In genomic region chr3:52038227-52038626, GRCh38 we compare ENCODE assay signal across 20 cellular contexts. TPM values are rescaled to one million over a fixed set of nuclear protein-coding genes. Genes with fewer than 3 reads are reported as not detected.
DNase-seq lines count a peak whose midpoint lies in the region; ATAC-seq and TF ChIP-seq lines count a peak whose summit lies in the region.
"Had no signal": no experiment of that assay in that cellular context is flagged by ENCODE, and none has a peak within 500 bp of the region (broad histone marks: within the 10 kb centered on the region; RNA-seq: fewer than 3 reads in every experiment).

No MANE protein-coding gene starts in this region.

- H3K4me1 ChIP-seq in spleen, result peaks cover 0 to 25% (median 4%) of the 10 kb centered on the region in 6 donors
- H3K4me1 ChIP-seq: Peyer's patch had no signal

- H3K4me3 ChIP-seq in MG63, result no peak overlapping the region
- no peak overlapping the region for H3K4me3 ChIP-seq in spleen
- H3K4me3 ChIP-seq: Peyer's patch, SJCRH30 had no signal

- no peaks in the 10 kb centered on the region for H3K36me3 ChIP-seq in MG63
- H3K36me3 ChIP-seq in spleen, result no peaks in the 10 kb centered on the region
- H3K36me3 ChIP-seq: Peyer's patch, SJCRH30 had no signal

- no peak overlapping the region for H3K27ac Mint-ChIP-seq in MCF 10A (ENCODE audit: low read depth, unreplicated experiment)
- no peak overlapping the region for H3K27ac Mint-ChIP-seq in activated naive CD8-positive, alpha-beta T cell treated with anti-CD3 and anti-CD28 coated beads, Interleukin-2, amount 50 U/mL, for 24 hours
- H3K27ac Mint-ChIP-seq: CD4-positive, alpha-beta T cell had no signal

- H3K27ac ChIP-seq in substantia nigra (ENCODE audit: low read depth, low read length, poor library complexity, severe bottlenecking) (peak overlapping the region; percentile 100), spleen (no peak overlapping the region)
- H3K27ac ChIP-seq: HL-60, Peyer's patch, SJCRH30 had no signal

- POLR2A ChIA-PET in MCF 10A (lab: Yijun Ruan, JAX), result interaction anchor here (0.6 to 4.3 kb wide), 7 partner anchors 8 to 101 kb away, joined by 3 to 26 read pairs (median 10); partner anchors contain the start of genes ACY1, DUSP7 and RPL29

- H3K27me3 ChIP-seq in MG63 (no peaks in the 10 kb centered on the region), spleen (replicated peaks in 1 of 7) (no peaks in the 10 kb centered on the region)
- H3K27me3 ChIP-seq: Peyer's patch, SJCRH30 had no signal

- TF ChIP-seq POLR2A in spleen (IDR thresholded peaks at IDR 0.05), result no peak

- no peaks in the 10 kb centered on the region for H3K36me3 Mint-ChIP-seq in MCF 10A (ENCODE audit: insufficient read depth, unreplicated experiment)
- H3K36me3 Mint-ChIP-seq in activated naive CD8-positive, alpha-beta T cell treated with anti-CD3 and anti-CD28 coated beads, Interleukin-2, amount 50 U/mL, for 24 hours (ENCODE audit: low read depth), result no peaks in the 10 kb centered on the region

- H3K9me3 ChIP-seq in MG63 (no peaks in the 10 kb centered on the region), spleen (no peaks in the 10 kb centered on the region)
- H3K9me3 ChIP-seq: Peyer's patch, SJCRH30 had no signal

- CTCF ChIA-PET in MCF 10A (lab: Yijun Ruan, JAX), result interaction anchor here (0.5 to 2.6 kb wide), 7 partner anchors 8 to 301 kb away, joined by 3 to 22 read pairs (median 4); no protein-coding TSS in a partner anchor

- 80 to 97% (median 89%) methylated on average over 6 of the region's 6 CpGs for WGBS in spleen, 5 donors

- peak; percentile 78 for ATAC-seq in esophagus mucosa
- no peak for ATAC-seq in activated naive CD8-positive, alpha-beta T cell treated with anti-CD3 and anti-CD28 coated beads, Interleukin-2, amount 50 U/mL, for 24 hours

- DNase-seq in MG63 (peak; percentile 81), MCF 10A (ENCODE audit: unreplicated experiment) (peak; percentile 75), substantia nigra (lab: John Stamatoyannopoulos, UW) (peak in 13 of 49 donors; percentile 15 to 63 (median 46)), NCI-H2107 treated with DMSO at 0.1 percent for 48 hours (lab: John Stamatoyannopoulos, UW; ENCODE audit: unreplicated experiment) (no peak), spleen (no peak), hepatic stellate cell (ENCODE audit: low spot score) (no peak)
- no peak for DNase-seq in activated naive CD8-positive, alpha-beta T cell treated with anti-CD3 and anti-CD28 coated beads, Interleukin-2, amount 50 U/mL, for 24 hours
- DNase-seq: ACHN; Calu3; CD4-positive, alpha-beta T cell; DMS79 treated with DMSO at 0.1 percent for 48 hours; KBM-7; NCI-H1105; NCI-H187; NCI-H446 treated with DMSO at 0.1 percent for 48 hours; NCI-H748 treated with DMSO at 0.1 percent for 48 hours; Peyer's patch had no signal

- H3K4me1 Mint-ChIP-seq in MCF 10A (ENCODE audit: insufficient read depth, unreplicated experiment), result peaks cover 19% of the 10 kb centered on the region
- H3K4me1 Mint-ChIP-seq in activated naive CD8-positive, alpha-beta T cell treated with anti-CD3 and anti-CD28 coated beads, Interleukin-2, amount 50 U/mL, for 24 hours, result no peaks in the 10 kb centered on the region

- H3K4me3 Mint-ChIP-seq in MCF 10A (ENCODE audit: unreplicated experiment), result no peak overlapping the region
- no peak overlapping the region for H3K4me3 Mint-ChIP-seq in activated naive CD8-positive, alpha-beta T cell treated with anti-CD3 and anti-CD28 coated beads, Interleukin-2, amount 50 U/mL, for 24 hours
- H3K4me3 Mint-ChIP-seq: CD4-positive, alpha-beta T cell had no signal

- no TSS peak for BruUV-seq in MCF 10A (replicated peaks; lab: Mats Ljungman, UMichigan)

- H3K9me3 Mint-ChIP-seq in MCF 10A (ENCODE audit: unreplicated experiment), result no peaks in the 10 kb centered on the region
- no peaks in the 10 kb centered on the region for H3K9me3 Mint-ChIP-seq in activated naive CD8-positive, alpha-beta T cell treated with anti-CD3 and anti-CD28 coated beads, Interleukin-2, amount 50 U/mL, for 24 hours
- H3K9me3 Mint-ChIP-seq: CD4-positive, alpha-beta T cell had no signal

- intact Hi-C loops in MCF 10A (cut with micrococcal nuclease) (no loop called here), spleen (cut with DNase I; ENCODE audit: low total_unique reads) (no loop called here)

- no peaks in the 10 kb centered on the region for H3K27me3 Mint-ChIP-seq in MCF 10A (ENCODE audit: insufficient read depth, unreplicated experiment)
- no peaks in the 10 kb centered on the region for H3K27me3 Mint-ChIP-seq in activated naive CD8-positive, alpha-beta T cell treated with anti-CD3 and anti-CD28 coated beads, Interleukin-2, amount 50 U/mL, for 24 hours
- H3K27me3 Mint-ChIP-seq: CD4-positive, alpha-beta T cell had no signal

- TF ChIP-seq CTCF in MCF 10A (IDR thresholded peaks at IDR 0.05; ENCODE audit: unreplicated experiment) (no peak), spleen (IDR thresholded peaks at IDR 0.05 in 8 of 11, conservative IDR thresholded peaks at IDR 0.05 in 3 of 11) (no peak)

RNA-seq across cellular contexts. Expression of gene DUSP7, which starts 18.1 kb away (rescaled TPM):
- total RNA-seq in MG63 (2014; rRNA removed; shearing (Covaris generic); ENCODE audit: low replicate concordance), result 2.1 and 9.7 TPM in 2 replicates
- total RNA-seq in MCF 10A (2022), result 67.4 and 69.1 TPM in 2 replicates
- 62.6 TPM for total RNA-seq in esophagus mucosa
- 10 to 100 TPM; 31.5 to 68.6 (median 42.6) TPM for total RNA-seq in spleen
- 10 to 100 TPM in 1 of 3 donors, 1 to 10 TPM in 2; 5.4 to 20.1 (median 6.9) TPM for polyA plus RNA-seq in spleen

RNA-seq across cellular contexts. Expression of gene RPL29, which starts 42.5 kb away (rescaled TPM):
- total RNA-seq in MG63 (2014; rRNA removed; shearing (Covaris generic); ENCODE audit: low replicate concordance), result 598 and 1,092 TPM in 2 replicates
- 1,551 and 1,602 TPM in 2 replicates for total RNA-seq in MCF 10A (2022)
- 1,513 TPM for total RNA-seq in esophagus mucosa
- 1,000 to 10,000 TPM in 4 of 7 donors, 100 to 1,000 TPM in 3; 684 to 1,403 (median 1,036) TPM for total RNA-seq in spleen
- polyA plus RNA-seq in spleen, result 1,000 to 10,000 TPM; 3,003 to 4,302 (median 4,113) TPM

RNA-seq across cellular contexts. Expression of gene ACY1, which starts 54.9 kb away (rescaled TPM):
- 17.2 and 46.4 TPM in 2 replicates for total RNA-seq in MG63 (2014; rRNA removed; shearing (Covaris generic); ENCODE audit: low replicate concordance)
- total RNA-seq in MCF 10A (2022), result 109 and 164 TPM in 2 replicates
- 27.4 TPM for total RNA-seq in esophagus mucosa
- 10 to 100 TPM; 16.7 to 31.1 (median 26.0) TPM for total RNA-seq in spleen
- polyA plus RNA-seq in spleen, result 10 to 100 TPM; 28.1 to 29.8 (median 29.2) TPM

Comparison
In these comparisons a context has a peak if more than half of its experiments do, and no peak if none do; other contexts are left out.
1. DNase-seq: peak in MG63 (single experiment) and MCF 10A (single experiment); none in activated naive CD8-positive, alpha-beta T cell treated with anti-CD3 and anti-CD28 coated beads, Interleukin-2, amount 50 U/mL, for 24 hours (single experiment), NCI-H2107 treated with DMSO at 0.1 percent for 48 hours (single experiment), spleen (single experiment) and hepatic stellate cell (single experiment).